Comparison of ENCODE assay signal across 8 cellular contexts in the genomic region with DNA sequence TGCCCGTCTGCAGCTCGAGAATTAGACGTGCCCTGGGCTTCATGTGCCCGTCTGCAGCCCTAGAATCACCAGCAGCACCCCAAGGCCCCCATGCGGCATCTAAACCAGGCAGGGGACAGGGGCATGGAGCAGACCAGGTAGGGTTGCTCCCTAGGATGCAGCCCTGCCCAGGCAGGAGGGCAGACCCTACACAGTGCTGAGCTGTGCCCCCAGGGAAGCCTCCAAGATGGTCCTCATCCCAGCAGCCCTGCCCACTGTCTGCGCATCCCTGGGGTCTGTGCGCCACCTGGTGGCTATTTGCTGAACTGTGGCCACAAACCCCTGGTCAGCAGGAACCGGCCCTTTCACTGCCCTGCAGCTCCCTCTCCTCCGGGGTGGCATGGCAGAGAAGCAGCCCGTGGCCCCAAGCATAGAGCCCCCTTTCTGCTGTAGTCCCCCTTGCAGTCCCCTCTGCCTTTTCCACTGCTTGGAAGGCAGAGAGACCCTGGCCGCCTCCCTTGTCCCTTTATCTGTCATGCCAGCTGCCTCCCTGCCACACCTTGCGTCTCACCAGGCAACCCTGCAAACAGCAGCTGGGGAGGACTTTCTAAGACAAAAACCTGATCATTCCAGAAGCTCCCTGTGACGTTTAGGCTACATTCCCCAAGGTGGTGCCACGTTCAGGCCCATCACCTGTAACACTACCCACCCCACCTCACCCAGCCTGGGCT.
A peak's percentile ranks its signal among the peaks of the same experiment; 100 is the strongest.
DNase-seq lines count a peak whose midpoint lies in the region; ATAC-seq, FAIRE-seq and TF ChIP-seq lines count a peak whose summit lies in the region.

No MANE protein-coding gene starts in this region.

- no peak overlapping the region for H3K27ac ChIP-seq in pancreas
- H3K27ac ChIP-seq in transverse colon = no peak overlapping the region

- no peak for TF ChIP-seq EP300 in transverse colon (IDR thresholded peaks at IDR 0.05; ENCODE audit: low read depth)

- intact Hi-C loops in pancreas (cut with DNase I) = loop anchor here in 2 of 3 donors (5.0 to 10.0 kb wide), 2 partner anchors 104 to 363 kb away; no protein-coding TSS in a partner anchor
- intact Hi-C loops in transverse colon (cut with DNase I; ENCODE audit: low total_unique reads) = no loop called here

- DNase-seq in Ammon's horn (ENCODE audit: low spot score) = peak; percentile 74
- DNase-seq in HCEC 1CT = peak; percentile 10
- peak; percentile 31 for DNase-seq in RPMI7951 (ENCODE audit: low read depth)
- peak; percentile 88 for DNase-seq in activated effector memory CD4-positive, alpha-beta T cell treated with anti-CD3 and anti-CD28 coated beads, Interleukin-2, amount 50 U/mL, for 16 hours
- DNase-seq in frontal cortex (ENCODE audit: low spot score in 2 of 2) = peak; percentile 80 to 86
- peak; percentile 50 to 97 (median 82) for DNase-seq in pancreas
- DNase-seq in transverse colon = peak; percentile 80
- no peak for DNase-seq in OCI-M2 (lab: John Stamatoyannopoulos, UW; ENCODE audit: unreplicated experiment)

- H3K4me1 ChIP-seq in pancreas = peaks cover 0 to 5% (median 0%) of the 10 kb centered on the region in 3 donors
- peaks cover 15 to 36% (median 19%) of the 10 kb centered on the region in 4 donors for H3K4me1 ChIP-seq in transverse colon

- TF ChIP-seq CTCF in pancreas (IDR thresholded peaks at IDR 0.05) (peak; percentile 94 to 98 (median 97)), transverse colon (IDR thresholded peaks at IDR 0.05) (peak; percentile 96 to 99 (median 98))

- H3K4me3 ChIP-seq in pancreas (no peak overlapping the region), transverse colon (no peak overlapping the region)

- in situ Hi-C loops in transverse colon (cut with MboI; ENCODE audit: low pct_ligation_motif_present in 1 of 4, low pct_unique_long_range_greater_than_20kb in 1 of 4, low sequenced_read_pairs in 3 of 4) = loop anchor here (5.0 to 25.0 kb wide), 4 partner anchors 104 to 556 kb away; partner anchors contain the start of gene CDKN1C (in 3 of the 4)

- H3K9me3 ChIP-seq in pancreas (no peaks in the 10 kb centered on the region), transverse colon (no peaks in the 10 kb centered on the region)

- H3K36me3 ChIP-seq in pancreas = no peaks in the 10 kb centered on the region
- H3K36me3 ChIP-seq in transverse colon = no peaks in the 10 kb centered on the region

- WGBS in pancreas, 2 donors = 36 to 39% methylated on average over 14 of the region's 14 CpGs
- WGBS in transverse colon (ENCODE audit: low coverage in 1 of 2), 2 donors = 34% methylated on average over 13 of the region's 14 CpGs; no CpG with 5 or more reads in 1 of the 2 donors

- peak; percentile 71 to 80 (median 74) for ATAC-seq in pancreas

- FAIRE-seq in frontal cortex (lab: Jason Lieb, UNC) (no peak), pancreas (lab: Jason Lieb, UNC) (no peak)

- no peak for TF ChIP-seq POLR2A in transverse colon (IDR thresholded peaks at IDR 0.05)

- H3K27me3 ChIP-seq in pancreas (no peaks in the 10 kb centered on the region), transverse colon (no peaks in the 10 kb centered on the region)
